1 cellular context compared by ENCODE assay signal in the genomic region with DNA sequence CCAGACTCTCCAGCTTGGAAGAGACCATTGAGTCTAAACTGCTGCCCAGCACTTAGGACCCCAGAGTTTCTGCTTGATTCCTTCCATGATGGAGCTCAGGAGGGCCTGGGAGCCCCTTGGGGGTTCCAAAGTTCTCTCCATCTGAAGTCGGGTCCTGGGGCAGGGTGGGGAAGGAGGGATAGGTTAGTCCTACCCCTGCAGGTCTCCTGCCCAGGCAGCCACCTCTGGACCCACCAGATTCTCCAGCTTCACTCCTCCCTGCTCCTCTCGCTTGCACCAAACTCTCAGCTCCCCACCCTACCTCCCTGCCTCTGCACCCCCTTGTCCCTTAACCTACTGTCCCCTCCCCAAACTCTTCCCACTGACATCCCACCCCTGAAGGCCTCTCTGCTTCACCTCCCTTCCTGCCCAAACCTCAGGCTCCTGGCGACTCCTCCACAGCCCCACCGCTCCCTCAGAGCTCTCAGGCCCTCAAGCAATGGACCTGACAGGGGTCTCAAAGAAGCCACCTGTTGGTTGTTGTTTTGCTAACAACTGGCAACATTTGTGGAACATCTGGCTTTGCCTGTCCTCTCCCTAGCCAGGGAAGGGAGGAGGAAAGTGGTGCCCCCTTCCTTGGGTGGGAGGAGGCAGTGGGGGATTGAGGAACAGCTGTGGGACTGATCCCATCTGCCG.
TF ChIP-seq lines count a peak whose summit lies in the region.

No MANE protein-coding gene starts in this region.

TF ChIP-seq in IMR-90, 13 proteins besides CTCF, POLR2A, EP300 and RAD21:
- no peak for TF ChIP-seq MXI1 (IDR thresholded peaks at IDR 0.05; ENCODE audit: borderline replicate concordance, low read depth, low read length)
- no peak for TF ChIP-seq NFE2L2 (IDR thresholded peaks at IDR 0.05; ENCODE audit: low read depth, low read length)
- TF ChIP-seq RCOR1 (IDR thresholded peaks at IDR 0.05; ENCODE audit: insufficient replicate concordance, low read length): no peak
- no peak for TF ChIP-seq SMC3 (IDR thresholded peaks at IDR 0.05; ENCODE audit: low read depth, low read length)
- TF ChIP-seq, protein P1, sequence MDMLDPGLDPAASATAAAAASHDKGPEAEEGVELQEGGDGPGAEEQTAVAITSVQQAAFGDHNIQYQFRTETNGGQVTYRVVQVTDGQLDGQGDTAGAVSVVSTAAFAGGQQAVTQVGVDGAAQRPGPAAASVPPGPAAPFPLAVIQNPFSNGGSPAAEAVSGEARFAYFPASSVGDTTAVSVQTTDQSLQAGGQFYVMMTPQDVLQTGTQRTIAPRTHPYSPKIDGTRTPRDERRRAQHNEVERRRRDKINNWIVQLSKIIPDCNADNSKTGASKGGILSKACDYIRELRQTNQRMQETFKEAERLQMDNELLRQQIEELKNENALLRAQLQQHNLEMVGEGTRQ (IDR thresholded peaks at IDR 0.05; ENCODE audit: low read depth, low read length): no peak
- TF ChIP-seq BHLHE40 (IDR thresholded peaks at IDR 0.05; ENCODE audit: low read depth, low read length): no peak
- no peak for TF ChIP-seq FOS (IDR thresholded peaks at IDR 0.05; ENCODE audit: low read depth, low read length)
- no peak for TF ChIP-seq MAZ (IDR thresholded peaks at IDR 0.05; ENCODE audit: borderline replicate concordance, low read depth, low read length)
- no peak for TF ChIP-seq ELK1 (IDR thresholded peaks at IDR 0.05; ENCODE audit: borderline replicate concordance, low read depth, low read length)
